8 cellular contexts compared by ENCODE assay signal in genomic region chr4:8221476-8221875, GRCh38. TPM values are rescaled to one million over a fixed set of nuclear protein-coding genes. Genes with fewer than 3 reads are reported as not detected.
DNase-seq lines count a peak whose midpoint lies in the region; ATAC-seq, FAIRE-seq and TF ChIP-seq lines count a peak whose summit lies in the region.

No MANE protein-coding gene starts in this region.

- DNase-seq in DND-41 (peak; percentile 50), GM12878 (ENCODE audit: low read depth, low spot score) (peak; percentile 46), lower leg skin (ENCODE audit: low spot score in 2 of 2) (no peak), brain microvascular endothelial cell (no peak), occipital lobe (lab: John Stamatoyannopoulos, UW) (no peak), NCI-H345 (lab: John Stamatoyannopoulos, UW) (no peak)
- DNase-seq in naive thymus-derived CD4-positive, alpha-beta T cell, result peak in 6 of 9 donors; percentile 61 to 77 (median 75)

- RAD21 ChIA-PET in GM12878 (lab: Charles Lee; ENCODE audit: unreplicated experiment), result interaction anchor here (1.8 to 2.0 kb wide), 3 partner anchors 20 to 45 kb away, joined by 5 to 11 read pairs (median 9); partner anchors contain the start of gene SH3TC1

- peak; percentile 79 to 87; a peak in 3 of 4 replicates for TF ChIP-seq EP300 in GM12878 (IDR thresholded peaks at IDR 0.05; ENCODE audit: borderline replicate concordance in 1 of 2, control insufficient read depth in 1 of 2, low read depth in 2 of 2, low read length in 2 of 2)

- no peak for TF ChIP-seq RAD21 in GM12878 (IDR thresholded peaks at IDR 0.05; ENCODE audit: insufficient read depth, low read depth, low read length)

- CTCF ChIA-PET in GM12878 (lab: Yijun Ruan, JAX), result interaction anchor here (1.2 to 2.4 kb wide), 6 partner anchors 14 to 45 kb away, joined by 3 to 17 read pairs (median 6); partner anchors contain the start of gene SH3TC1
- CTCF ChIA-PET in naive thymus-derived CD4-positive, alpha-beta T cell (lab: Charles Lee), result no interaction called here

- ATAC-seq in DND-41 (ENCODE audit: insufficient read depth, low read depth) (peak; percentile 71), HG03442 (IDR thresholded peaks at IDR 0.05; ENCODE audit: unreplicated experiment) (peak; percentile 42), GM12878 (peak; percentile 91)
- ATAC-seq in naive thymus-derived CD4-positive, alpha-beta T cell, result peak; percentile 87

- SMC1A ChIA-PET in GM12878 (lab: Charles Lee; ENCODE audit: uncharacterized antibody, unreplicated experiment), result interaction anchor here (0.8 to 2.7 kb wide), 7 partner anchors 9 to 44 kb away, joined by 3 to 19 read pairs (median 6); partner anchors contain the start of gene SH3TC1

- in situ Hi-C loops in GM12878 (cut with MboI), result no loop called here
- in situ Hi-C loops in brain microvascular endothelial cell (cut with HindIII; ENCODE audit: low pct_ligation_motif_present, low sequenced_read_pairs), result no loop called here

- peak overlapping the region in 4 of 10 donors; percentile 7 to 41 (median 16) for H3K4me3 Mint-ChIP-seq in naive thymus-derived CD4-positive, alpha-beta T cell

- TF ChIP-seq POLR2A in GM12878 (IDR thresholded peaks at IDR 0.05; ENCODE audit: low read depth, low read length) (no peak), lower leg skin (IDR thresholded peaks at IDR 0.05) (no peak)

- H2AFZ ChIP-seq in DND-41 (ENCODE audit: low read depth, low read length) (no peak overlapping the region), GM12878 (ENCODE audit: control insufficient read depth, low read depth, low read length) (no peak overlapping the region)

- H3K79me2 ChIP-seq in DND-41 (ENCODE audit: insufficient read depth, low read length) (no peaks in the 10 kb centered on the region), GM12878 (ENCODE audit: control insufficient read depth, insufficient read depth, low read length) (no peaks in the 10 kb centered on the region)

- H3K4me3 ChIP-seq in DND-41 (ENCODE audit: low read depth in 1 of 2, low read length in 2 of 2) (no peak overlapping the region), GM12878 (no peak overlapping the region), lower leg skin (ENCODE audit: low read depth, poor library complexity, severe bottlenecking) (no peak overlapping the region), brain microvascular endothelial cell (ENCODE audit: low read depth, low read length) (no peak overlapping the region)
- no peak overlapping the region for H3K4me3 ChIP-seq in naive thymus-derived CD4-positive, alpha-beta T cell (ENCODE audit: low read length)

- intact Hi-C loops in GM12878 (cut with micrococcal nuclease; ENCODE audit: unreplicated experiment), result no loop called here
- intact Hi-C loops in naive thymus-derived CD4-positive, alpha-beta T cell (cut with micrococcal nuclease), result loop anchor here in 1 of 2 donors (2.0 kb wide), 1 partner anchor 23 kb away; the partner anchor contains the start of gene SH3TC1
- intact Hi-C loops in lower leg skin (cut with DNase I; ENCODE audit: low total_unique reads), result no loop called here

- BruUV-seq in GM12878 (replicated peaks; lab: Mats Ljungman, UMichigan), result no TSS peak

- peaks cover 16 to 33% (median 24%) of the 10 kb centered on the region in 7 donors for H3K4me1 Mint-ChIP-seq in naive thymus-derived CD4-positive, alpha-beta T cell

- peak; percentile 82 for FAIRE-seq in GM12878 (lab: Jason Lieb, UNC)

- no peaks in the 10 kb centered on the region for H3K9me3 Mint-ChIP-seq in naive thymus-derived CD4-positive, alpha-beta T cell

- peaks cover 89% of the 10 kb centered on the region for H3K4me1 ChIP-seq in DND-41 (ENCODE audit: insufficient read depth, low read length)
- peaks cover 11% of the 10 kb centered on the region for H3K4me1 ChIP-seq in GM12878 (ENCODE audit: control insufficient read depth, insufficient read depth, low read length)
- H3K4me1 ChIP-seq in naive thymus-derived CD4-positive, alpha-beta T cell (ENCODE audit: control insufficient read depth in 2 of 2, insufficient read depth in 2 of 2, low read length in 2 of 2), result peaks cover 12 to 33% of the 10 kb centered on the region in 2 donors

- POLR2A ChIA-PET in GM12878 (lab: Charles Lee), result interaction anchor here (0.6 to 1.7 kb wide), 4 partner anchors 20 to 83 kb away, joined by 3 to 10 read pairs (median 4); partner anchors contain the start of gene SH3TC1
- POLR2A ChIA-PET in naive thymus-derived CD4-positive, alpha-beta T cell (lab: Charles Lee), result interaction anchor here (0.8 to 1.1 kb wide), 2 partner anchors 20 to 21 kb away, joined by 3 read pairs; no protein-coding TSS in a partner anchor

- peak overlapping the region; percentile 42 to 90 (median 81) for H3K27ac Mint-ChIP-seq in naive thymus-derived CD4-positive, alpha-beta T cell

- peak overlapping the region; percentile 63 for H3K27ac ChIP-seq in DND-41 (ENCODE audit: low read length)
- H3K27ac ChIP-seq in GM12878 (ENCODE audit: control insufficient read depth, insufficient read depth), result peak overlapping the region; percentile 67; the same call in 1 of the 2 replicates
- peak overlapping the region; percentile 59 for H3K27ac ChIP-seq in naive thymus-derived CD4-positive, alpha-beta T cell (ENCODE audit: low read depth, low read length)
- no peak overlapping the region for H3K27ac ChIP-seq in brain microvascular endothelial cell

- H3K9me3 ChIP-seq in DND-41 (ENCODE audit: insufficient read depth, low read length, severe bottlenecking) (no peaks in the 10 kb centered on the region), GM12878 (replicated peaks; ENCODE audit: control insufficient read depth, insufficient read depth, low read length) (no peaks in the 10 kb centered on the region)
- no peaks in the 10 kb centered on the region for H3K9me3 ChIP-seq in naive thymus-derived CD4-positive, alpha-beta T cell (ENCODE audit: control insufficient read depth in 2 of 3, low read length in 3 of 3)

- no peaks in the 10 kb centered on the region for H3K27me3 Mint-ChIP-seq in naive thymus-derived CD4-positive, alpha-beta T cell

- WGBS in GM12878 (ENCODE audit: insufficient coverage, insufficient replicate concordance, low lambda C conversion rate, missing lambda C conversion rate), result 71% methylated on average over 5 of the region's 5 CpGs
- WGBS in lower leg skin, 2 donors, result 38% methylated on average over 5 of the region's 5 CpGs

- H3K36me3 Mint-ChIP-seq in naive thymus-derived CD4-positive, alpha-beta T cell, result peaks cover 15 to 59% (median 27%) of the 10 kb centered on the region in 5 donors

- H3K36me3 ChIP-seq in DND-41 (ENCODE audit: insufficient read depth, low read length), result peaks cover 12% of the 10 kb centered on the region
- peaks cover 19 to 23% of the 10 kb centered on the region in 2 experiments for H3K36me3 ChIP-seq in GM12878 (ENCODE audit: control insufficient read depth in 2 of 2, insufficient read depth in 2 of 2, low read length in 1 of 2)
- peaks cover 0 to 73% (median 7%) of the 10 kb centered on the region in 3 experiments for H3K36me3 ChIP-seq in naive thymus-derived CD4-positive, alpha-beta T cell (ENCODE audit: control insufficient read depth in 2 of 3, insufficient read depth in 3 of 3, low read length in 3 of 3)
- H3K36me3 ChIP-seq in brain microvascular endothelial cell (replicated peaks), result peaks cover 2% of the 10 kb centered on the region

- H3K27me3 ChIP-seq in DND-41 (ENCODE audit: insufficient read depth, low read length, poor library complexity) (no peaks in the 10 kb centered on the region), GM12878 (replicated peaks in 1 of 2; ENCODE audit: control insufficient read depth in 2 of 2, insufficient read depth in 2 of 2, low read length in 1 of 2) (no peaks in the 10 kb centered on the region), brain microvascular endothelial cell (replicated peaks) (no peaks in the 10 kb centered on the region)
- no peaks in the 10 kb centered on the region for H3K27me3 ChIP-seq in naive thymus-derived CD4-positive, alpha-beta T cell (ENCODE audit: control insufficient read depth in 2 of 2, insufficient read depth in 2 of 2, low read length in 2 of 2)

- TF ChIP-seq CTCF in DND-41 (IDR thresholded peaks at IDR 0.05; ENCODE audit: borderline replicate concordance, extremely low read depth, low read length, poor library complexity, severe bottlenecking) (no peak), GM12878 (IDR thresholded peaks at IDR 0.05 in 2 of 3, conservative IDR thresholded peaks at IDR 0.05 in 1 of 3; ENCODE audit: control insufficient read depth in 2 of 3, extremely low read depth in 1 of 3, insufficient read depth in 1 of 3, low read depth in 3 of 3, low read length in 3 of 3) (no peak), lower leg skin (IDR thresholded peaks at IDR 0.05) (no peak), brain microvascular endothelial cell (IDR thresholded peaks at IDR 0.05; ENCODE audit: low read depth, low read length, missing control alignments) (no peak)

- 0 out of 2 replicates have a peak overlapping the region, but pooled peaks have one; percentile 5 for H3K9ac ChIP-seq in DND-41 (ENCODE audit: low read depth, low read length)
- H3K9ac ChIP-seq in GM12878 (ENCODE audit: control insufficient read depth, insufficient read depth, low read length), result no peak overlapping the region

- H4K20me1 ChIP-seq in DND-41 (ENCODE audit: insufficient read depth, low read length) (no peaks in the 10 kb centered on the region), GM12878 (ENCODE audit: control insufficient read depth, insufficient read depth) (no peaks in the 10 kb centered on the region)

- peak overlapping the region; percentile 9; the same call in 1 of the 2 replicates for H3K4me2 ChIP-seq in DND-41 (ENCODE audit: insufficient read depth, low read length)
- no peak overlapping the region for H3K4me2 ChIP-seq in GM12878 (ENCODE audit: control insufficient read depth, insufficient read depth)

RNA-seq across cellular contexts. Expression of gene SH3TC1, which starts 22.4 kb away (rescaled TPM):
- 199 and 223 TPM in 2 replicates for total RNA-seq in GM12878 (2013; cell fraction: nucleolus; rRNA removed)
- total RNA-seq in GM12878 (2014; rRNA removed) (30.4 and 33.1 TPM in 2 replicates), GM12878 (2014; rRNA removed; fragmentation: Illumina TruSeq; extraction: Trizol) (14.6 and 15.4 TPM in 2 replicates), GM12878 (2021) (39.6 and 47.0 TPM in 2 replicates), lower leg skin (10 to 100 TPM; 10.1 to 15.9 (median 11.1) TPM), occipital lobe (2.5 TPM)
- 11.1 TPM for polyA plus RNA-seq in GM12878 (2011; ENCODE audit: low read depth)
- polyA plus RNA-seq in GM12878 (2011; rRNA removed) (13.0 and 19.8 TPM in 2 replicates), GM12878 (2014; fragmentation: Illumina TruSeq; extraction: Trizol) (2.6 and 7.4 TPM in 2 replicates), GM12878 (2014; fragmentation: Nextera tagmentation; extraction: Ambion mirVana) (under 1 TPM; 0.19 to 0.62 TPM), GM12878 (2014; rRNA removed) (28.4 and 31.8 TPM in 2 replicates), GM12878 (2016; fragmentation: Nextera tagmentation; extraction: Ambion mirVana) (10 to 100 TPM; 17.0 to 19.8 TPM)
- 23.9 and 42.0 TPM in 2 replicates for polyA plus RNA-seq in GM12878 (2011; cell fraction: cytosol; rRNA removed)
- 186 and 189 TPM in 2 replicates for polyA plus RNA-seq in GM12878 (2011; cell fraction: nucleus; rRNA removed)
- polyA plus RNA-seq in GM12878 (2012), result 21.8 and 26.5 TPM in 2 replicates
- polyA minus RNA-seq in GM12878 (2011; rRNA and poly(A)+ RNA removed), result 23.7 and 77.3 TPM in 2 replicates
- polyA minus RNA-seq in GM12878 (2011; cell fraction: cytosol; rRNA and poly(A)+ RNA removed), result 22.4 and 33.3 TPM in 2 replicates
- polyA minus RNA-seq in GM12878 (2011; cell fraction: nucleus; rRNA and poly(A)+ RNA removed), result 101 and 153 TPM in 2 replicates
- total RNA-seq in naive thymus-derived CD4-positive, alpha-beta T cell, result 100 to 1,000 TPM in 1 of 5 experiments, 10 to 100 TPM in 4; 33.8 to 120 (median 41.2) TPM
- 10 to 100 TPM in 1 of 2 donors, 1 to 10 TPM in 1; 6.5 to 12.1 TPM for polyA plus RNA-seq in naive thymus-derived CD4-positive, alpha-beta T cell

RNA-seq across cellular contexts. Expression of gene HTRA3, which starts 48.1 kb away (rescaled TPM):
- not detected in 2 replicates for total RNA-seq in GM12878 (2013; cell fraction: nucleolus; rRNA removed)
- total RNA-seq in GM12878 (2014; rRNA removed) (not detected in 2 replicates), GM12878 (2014; rRNA removed; fragmentation: Illumina TruSeq; extraction: Trizol) (not detected in 2 replicates), GM12878 (2021) (0.08 TPM in 1 of 2 replicates, not detected in the other), lower leg skin (10 to 100 TPM in 2 of 4 donors, 1 to 10 TPM in 2; 4.0 to 18.2 (median 11.4) TPM), occipital lobe (1.2 TPM)
- polyA plus RNA-seq in GM12878 (2011; ENCODE audit: low read depth), result not detected
- polyA plus RNA-seq in GM12878 (2011; rRNA removed) (0.72 and 1.2 TPM in 2 replicates), GM12878 (2014; fragmentation: Illumina TruSeq; extraction: Trizol) (0.04 TPM in 1 of 2 replicates, not detected in the other), GM12878 (2014; fragmentation: Nextera tagmentation; extraction: Ambion mirVana) (not detected), GM12878 (2014; rRNA removed) (not detected in 2 replicates), GM12878 (2016; fragmentation: Nextera tagmentation; extraction: Ambion mirVana) (not detected)
- 1.9 and 2.3 TPM in 2 replicates for polyA plus RNA-seq in GM12878 (2011; cell fraction: cytosol; rRNA removed)
- 1.0 and 1.7 TPM in 2 replicates for polyA plus RNA-seq in GM12878 (2011; cell fraction: nucleus; rRNA removed)
- polyA plus RNA-seq in GM12878 (2012), result 0.11 TPM in 1 of 2 replicates, not detected in the other
- 0.73 and 1.3 TPM in 2 replicates for polyA minus RNA-seq in GM12878 (2011; rRNA and poly(A)+ RNA removed)
- 0.73 TPM in 1 of 2 replicates, not detected in the other for polyA minus RNA-seq in GM12878 (2011; cell fraction: cytosol; rRNA and poly(A)+ RNA removed)
- 0.36 and 0.57 TPM in 2 replicates for polyA minus RNA-seq in GM12878 (2011; cell fraction: nucleus; rRNA and poly(A)+ RNA removed)
- total RNA-seq in naive thymus-derived CD4-positive, alpha-beta T cell, result not detected
- polyA plus RNA-seq in naive thymus-derived CD4-positive, alpha-beta T cell, result not detected

Comparison
In these comparisons a context has a peak if more than half of its experiments do, and no peak if none do; other contexts are left out.
1. DNase-seq: peak in DND-41 (single experiment), GM12878 (single experiment) and naive thymus-derived CD4-positive, alpha-beta T cell (6 of 9); none in lower leg skin (0 of 2), brain microvascular endothelial cell (single experiment), occipital lobe (single experiment) and NCI-H345 (single experiment).
2. Peak in every context shown above with its lines, with median percentiles within 50 percentile points of each other: ATAC-seq.